9 cellular contexts compared by ENCODE assay signal in genomic region chr10:27285093-27285492, GRCh38. TPM values are rescaled to one million over a fixed set of nuclear protein-coding genes. Genes with fewer than 3 reads are reported as not detected.
A peak's percentile ranks its signal among the peaks of the same experiment; 100 is the strongest.
DNase-seq lines count a peak whose midpoint lies in the region; ATAC-seq and TF ChIP-seq lines count a peak whose summit lies in the region.
"Had no signal": no experiment of that assay in that cellular context is flagged by ENCODE, and none has a peak within 500 bp of the region (broad histone marks: within the 10 kb centered on the region; RNA-seq: fewer than 3 reads in every experiment).

No MANE protein-coding gene starts in this region.

- no peak overlapping the region for H3K9ac ChIP-seq in smooth muscle cell (ENCODE audit: low read depth)

- no peaks in the 10 kb centered on the region for H3K9me3 Mint-ChIP-seq in activated CD8-positive, alpha-beta T cell treated with anti-CD3 and anti-CD28 coated beads for 36 hours

- no peak overlapping the region for H3K4me2 ChIP-seq in smooth muscle cell

- DNase-seq in ACHN: peak; percentile 17
- peak; percentile 4 for DNase-seq in H7
- peak; percentile 59 for DNase-seq in activated CD8-positive, alpha-beta T cell treated with anti-CD3 and anti-CD28 coated beads for 36 hours
- peak; percentile 38 for DNase-seq in iPS-NIHi7 (ENCODE audit: extremely low spot score)
- DNase-seq in germinal center (ENCODE audit: low spot score): no peak
- DNase-seq in esophagus squamous epithelium (lab: John Stamatoyannopoulos, UW): no peak
- DNase-seq in smooth muscle cell (lab: John Stamatoyannopoulos, UW; ENCODE audit: unreplicated experiment): no peak

- no peak overlapping the region for H3K4me3 Mint-ChIP-seq in activated CD8-positive, alpha-beta T cell treated with anti-CD3 and anti-CD28 coated beads for 36 hours
- H3K4me3 Mint-ChIP-seq: brain had no signal

- H3K27ac Mint-ChIP-seq in activated CD8-positive, alpha-beta T cell treated with anti-CD3 and anti-CD28 coated beads for 36 hours: no peak overlapping the region
- H3K27ac Mint-ChIP-seq: brain had no signal

- in situ Hi-C loops in ACHN (cut with HindIII; ENCODE audit: low pct_ligation_motif_present, low pct_unique_long_range_greater_than_20kb, low sequenced_read_pairs): no loop called here

- H3K4me1 ChIP-seq in esophagus squamous epithelium (no peaks in the 10 kb centered on the region), smooth muscle cell (ENCODE audit: low read depth) (no peaks in the 10 kb centered on the region)

- no peaks in the 10 kb centered on the region for H3K36me3 Mint-ChIP-seq in activated CD8-positive, alpha-beta T cell treated with anti-CD3 and anti-CD28 coated beads for 36 hours (ENCODE audit: low read depth)
- H3K36me3 Mint-ChIP-seq: brain had no signal

- H3K79me2 ChIP-seq in smooth muscle cell (ENCODE audit: low read depth): no peaks in the 10 kb centered on the region

- H3K9me3 ChIP-seq in esophagus squamous epithelium: no peaks in the 10 kb centered on the region
- H3K9me3 ChIP-seq in smooth muscle cell (replicated peaks; ENCODE audit: low read depth): no peaks in the 10 kb centered on the region

- TF ChIP-seq POLR2A in esophagus squamous epithelium (IDR thresholded peaks at IDR 0.05): no peak

- H3K4me3 ChIP-seq in H7 (ENCODE audit: insufficient read depth, low read depth, low read length) (no peak overlapping the region), esophagus squamous epithelium (no peak overlapping the region), smooth muscle cell (no peak overlapping the region)

- H4K20me1 ChIP-seq in smooth muscle cell (ENCODE audit: low read depth): no peaks in the 10 kb centered on the region

- H2AFZ ChIP-seq in smooth muscle cell (ENCODE audit: low read depth): no peak overlapping the region

- H3K27me3 Mint-ChIP-seq in activated CD8-positive, alpha-beta T cell treated with anti-CD3 and anti-CD28 coated beads for 36 hours: no peaks in the 10 kb centered on the region

- peaks cover 5% of the 10 kb centered on the region for H3K4me1 Mint-ChIP-seq in activated CD8-positive, alpha-beta T cell treated with anti-CD3 and anti-CD28 coated beads for 36 hours (ENCODE audit: low read depth)
- H3K4me1 Mint-ChIP-seq: brain had no signal

- no peaks in the 10 kb centered on the region for H3K27me3 ChIP-seq in H7 (ENCODE audit: control insufficient read depth, insufficient read depth, low read length)
- no peaks in the 10 kb centered on the region for H3K27me3 ChIP-seq in esophagus squamous epithelium
- no peaks in the 10 kb centered on the region for H3K27me3 ChIP-seq in smooth muscle cell (ENCODE audit: low read depth)

- H3K27ac ChIP-seq in esophagus squamous epithelium (no peak overlapping the region), smooth muscle cell (ENCODE audit: low read depth) (no peak overlapping the region)

- POLR2A ChIA-PET in activated CD8-positive, alpha-beta T cell treated with anti-CD3 and anti-CD28 coated beads for 36 hours (lab: Charles Lee): interaction anchor here (0.7 to 1.0 kb wide), 2 partner anchors 9 to 43 kb away, joined by 3 read pairs; no protein-coding TSS in a partner anchor

- WGBS in esophagus squamous epithelium, 2 donors: 32 to 44% methylated on average over 3 of the region's 3 CpGs
- 59% methylated on average over 3 of the region's 3 CpGs for WGBS in smooth muscle cell (ENCODE audit: low lambda C conversion rate)

- ATAC-seq in activated CD8-positive, alpha-beta T cell treated with anti-CD3 and anti-CD28 coated beads for 36 hours: peak; percentile 87
- no peak for ATAC-seq in HG02610 (IDR thresholded peaks at IDR 0.05; ENCODE audit: unreplicated experiment)

- TF ChIP-seq CTCF in activated CD8-positive, alpha-beta T cell treated with anti-CD3 and anti-CD28 coated beads for 36 hours (IDR thresholded peaks at IDR 0.05): no peak
- TF ChIP-seq CTCF in esophagus squamous epithelium (IDR thresholded peaks at IDR 0.05) (peak in 2 of 6 experiments; percentile 14 to 23), smooth muscle cell (IDR thresholded peaks at IDR 0.05; ENCODE audit: borderline replicate concordance, insufficient read depth, poor library complexity, severe bottlenecking) (no peak)

- CTCF ChIA-PET in activated CD8-positive, alpha-beta T cell treated with anti-CD3 and anti-CD28 coated beads for 36 hours (lab: Charles Lee): interaction anchor here (0.8 to 1.3 kb wide), 8 partner anchors 27 to 76 kb away, joined by 3 to 9 read pairs (median 3); no protein-coding TSS in a partner anchor

- intact Hi-C loops in activated CD8-positive, alpha-beta T cell treated with anti-CD3 and anti-CD28 coated beads for 36 hours (cut with micrococcal nuclease): no loop called here
- intact Hi-C loops in esophagus squamous epithelium (cut with DNase I): no loop called here

- H3K36me3 ChIP-seq in H7 (replicated peaks; ENCODE audit: control insufficient read depth, insufficient read depth, low read length): no peaks in the 10 kb centered on the region
- H3K36me3 ChIP-seq in esophagus squamous epithelium: no peaks in the 10 kb centered on the region
- H3K36me3 ChIP-seq in smooth muscle cell (ENCODE audit: low read depth): no peaks in the 10 kb centered on the region

- no peaks in the 10 kb centered on the region for H3F3A ChIP-seq in smooth muscle cell (ENCODE audit: low read depth)

RNA-seq across cellular contexts. Expression of gene ACBD5, which starts 44.5 kb away (rescaled TPM):
- 17.6 and 26.7 TPM in 2 replicates for total RNA-seq in H7 (2014; rRNA removed; shearing (Covaris generic))
- 10 to 100 TPM; 17.0 to 19.0 TPM for total RNA-seq in activated CD8-positive, alpha-beta T cell treated with anti-CD3 and anti-CD28 coated beads for 36 hours
- total RNA-seq in esophagus squamous epithelium (10 to 100 TPM; 10.4 to 27.0 (median 12.6) TPM), smooth muscle cell (18.7 and 25.6 TPM in 2 replicates)
- 12.5 and 14.7 TPM in 2 replicates for polyA plus RNA-seq in smooth muscle cell

Comparison
In these comparisons a context has a peak if more than half of its experiments do, and no peak if none do; other contexts are left out.
1. DNase-seq: peak in ACHN (single experiment), H7 (single experiment), activated CD8-positive, alpha-beta T cell treated with anti-CD3 and anti-CD28 coated beads for 36 hours (single experiment) and iPS-NIHi7 (single experiment); none in germinal center (single experiment), esophagus squamous epithelium (single experiment) and smooth muscle cell (single experiment).